Comparison of ENCODE assay signal across 9 cellular contexts in the genomic region with DNA sequence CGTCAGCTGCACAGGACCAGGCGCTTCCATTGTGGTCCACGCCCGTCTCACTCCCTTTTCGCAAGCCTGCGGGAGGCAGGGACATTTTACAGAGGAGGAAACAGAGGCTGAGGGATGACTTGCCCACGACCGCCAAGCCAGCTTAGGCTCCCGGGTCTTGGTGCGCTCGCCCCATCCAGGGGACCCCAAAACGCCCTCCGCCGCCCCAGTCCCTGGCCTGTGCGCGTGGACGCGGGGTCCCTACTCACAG. TPM values are rescaled to one million over a fixed set of nuclear protein-coding genes. Genes with fewer than 3 reads are reported as not detected.
DNase-seq lines count a peak whose midpoint lies in the region; ATAC-seq, FAIRE-seq and TF ChIP-seq lines count a peak whose summit lies in the region.
"Had no signal": no experiment of that assay in that cellular context is flagged by ENCODE, and none has a peak within 500 bp of the region (broad histone marks: within the 10 kb centered on the region; RNA-seq: fewer than 3 reads in every experiment).

No MANE protein-coding gene starts in this region.

- H3K27ac Mint-ChIP-seq in CD4-positive, alpha-beta T cell: no peak overlapping the region

- H3K4me3 Mint-ChIP-seq in CD4-positive, alpha-beta T cell: peak overlapping the region; percentile 81

- H3K79me2 ChIP-seq in SU-DHL-6 (ENCODE audit: insufficient read depth, low read length): no peaks in the 10 kb centered on the region

- H3K9me3 Mint-ChIP-seq in CD4-positive, alpha-beta T cell: no peaks in the 10 kb centered on the region

- TF ChIP-seq EP300 in esophagus muscularis mucosa (IDR thresholded peaks at IDR 0.05): no peak

- peak overlapping the region; percentile 76 for H3K4me2 ChIP-seq in SU-DHL-6 (ENCODE audit: low read depth, low read length, poor library complexity, severe bottlenecking)

- H3K36me3 ChIP-seq in SU-DHL-6 (ENCODE audit: low read length): no peaks in the 10 kb centered on the region
- no peaks in the 10 kb centered on the region for H3K36me3 ChIP-seq in esophagus muscularis mucosa
- H3K36me3 ChIP-seq in pancreas: no peaks in the 10 kb centered on the region

- no peak for ATAC-seq in CD4-positive, alpha-beta T cell (ENCODE audit: poor library complexity)
- ATAC-seq in pancreas (no peak), GM18498 (IDR thresholded peaks at IDR 0.05; ENCODE audit: unreplicated experiment) (no peak)

- H3K9ac ChIP-seq in SU-DHL-6 (ENCODE audit: low read length): no peak overlapping the region

- H3K27ac ChIP-seq in CD4-positive, alpha-beta T cell (ENCODE audit: low read depth, low read length): no peak overlapping the region
- H3K27ac ChIP-seq in SU-DHL-6 (ENCODE audit: low read depth, low read length) (no peak overlapping the region), esophagus muscularis mucosa (replicated peaks in 1 of 4) (no peak overlapping the region), pancreas (no peak overlapping the region)

- peaks cover 21% of the 10 kb centered on the region for H3K4me1 Mint-ChIP-seq in CD4-positive, alpha-beta T cell (ENCODE audit: low read depth)

- no peaks in the 10 kb centered on the region for H3K9me2 ChIP-seq in SU-DHL-6 (replicated peaks; ENCODE audit: insufficient read depth, low read length)

- no peak overlapping the region for H3K4me3 ChIP-seq in SU-DHL-6 (ENCODE audit: insufficient read depth, low read length, poor library complexity, severe bottlenecking)
- H3K4me3 ChIP-seq in esophagus muscularis mucosa: peak overlapping the region; percentile 62 to 68 (median 65)
- H3K4me3 ChIP-seq in pancreas: peak overlapping the region; percentile 45 to 78 (median 64)

- H3K27me3 ChIP-seq in CD4-positive, alpha-beta T cell (ENCODE audit: control insufficient read depth, insufficient read depth, low read length): peaks cover 69% of the 10 kb centered on the region
- no peaks in the 10 kb centered on the region for H3K27me3 ChIP-seq in SU-DHL-6 (ENCODE audit: low read length)
- H3K27me3 ChIP-seq in esophagus muscularis mucosa: peaks cover 0 to 36% (median 0%) of the 10 kb centered on the region in 4 donors
- H3K27me3 ChIP-seq in pancreas: no peaks in the 10 kb centered on the region

- CTCF ChIA-PET in CD4-positive, alpha-beta T cell (lab: Charles Lee): no interaction called here

- DNase-seq in CD4-positive, alpha-beta T cell: no peak
- DNase-seq in esophagus muscularis mucosa (ENCODE audit: extremely low spot score) (no peak), pancreas (no peak), OCI-M1 (lab: John Stamatoyannopoulos, UW) (no peak), NAMALWA (ENCODE audit: low spot score) (no peak)
- no peak for DNase-seq in activated CD4-positive, alpha-beta T cell treated with anti-CD3 and anti-CD28 coated beads, Interleukin-2, amount 50 U/mL, for 4 hours
- DNase-seq: NCI-H187 treated with DMSO at 0.1 percent for 48 hours had no signal

- H3K27me3 Mint-ChIP-seq in CD4-positive, alpha-beta T cell: peaks cover 43% of the 10 kb centered on the region

- H3F3A ChIP-seq in SU-DHL-6 (ENCODE audit: insufficient read depth): no peaks in the 10 kb centered on the region

- no peaks in the 10 kb centered on the region for H3K9me3 ChIP-seq in CD4-positive, alpha-beta T cell (ENCODE audit: control insufficient read depth, low read length)
- H3K9me3 ChIP-seq in SU-DHL-6 (ENCODE audit: insufficient read depth, low read length) (no peaks in the 10 kb centered on the region), esophagus muscularis mucosa (no peaks in the 10 kb centered on the region), pancreas (no peaks in the 10 kb centered on the region)

- no peak for TF ChIP-seq POLR2A in esophagus muscularis mucosa (IDR thresholded peaks at IDR 0.05; ENCODE audit: low read depth)

- POLR2A ChIA-PET in CD4-positive, alpha-beta T cell (lab: Charles Lee): no interaction called here

- no peak overlapping the region for H2AFZ ChIP-seq in SU-DHL-6 (ENCODE audit: low read depth, low read length, severe bottlenecking)

- 10% methylated on average over 2 of the region's 18 CpGs for WGBS in esophagus muscularis mucosa
- 23 to 42% methylated on average over 18 of the region's 18 CpGs for WGBS in pancreas, 2 donors

- no peaks in the 10 kb centered on the region for H3K36me3 Mint-ChIP-seq in CD4-positive, alpha-beta T cell (ENCODE audit: low read depth)

- intact Hi-C loops in CD4-positive, alpha-beta T cell (cut with DNase I, micrococcal nuclease): loop anchor here (2.0 to 10.0 kb wide), 6 partner anchors 176 to 476 kb away; partner anchors contain the start of genes EMSY (in 1 of the 2), GVQW3 (in 1 of the 2) and THAP12 (in 1 of the 2)
- intact Hi-C loops in esophagus muscularis mucosa (cut with DNase I): loop anchor here (10.0 kb wide), 1 partner anchor 239 kb away; the partner anchor contains the start of gene EMSY
- intact Hi-C loops in pancreas (cut with DNase I): loop anchor here in 1 of 3 donors (10.0 kb wide), 2 partner anchors 109 to 309 kb away; no protein-coding TSS in a partner anchor

- peaks cover 39 to 56% (median 54%) of the 10 kb centered on the region in 4 donors for H3K4me1 ChIP-seq in esophagus muscularis mucosa
- H3K4me1 ChIP-seq in pancreas: no peaks in the 10 kb centered on the region

- FAIRE-seq in pancreas (lab: Jason Lieb, UNC): no peak

- H4K20me1 ChIP-seq in SU-DHL-6 (ENCODE audit: low read depth, low read length): no peaks in the 10 kb centered on the region

- TF ChIP-seq CTCF in CD4-positive, alpha-beta T cell (IDR thresholded peaks at IDR 0.05): no peak
- TF ChIP-seq CTCF in SU-DHL-6 (IDR thresholded peaks at IDR 0.05; ENCODE audit: insufficient read depth, low read length, poor library complexity, severe bottlenecking) (no peak), esophagus muscularis mucosa (IDR thresholded peaks at IDR 0.05) (no peak), pancreas (IDR thresholded peaks at IDR 0.05) (no peak)

RNA-seq across cellular contexts. Expression of gene WNT11, which starts 0.3 kb away (rescaled TPM):
- total RNA-seq in CD4-positive, alpha-beta T cell: 1 to 10 TPM in 1 of 2 experiments, under 1 TPM in 1; 0.30 to 1.2 TPM
- total RNA-seq in esophagus muscularis mucosa: 10 to 100 TPM in 2 of 4 donors, 1 to 10 TPM in 2; 3.7 to 11.0 (median 7.7) TPM
- 1 to 10 TPM; 2.6 to 9.3 (median 6.2) TPM for total RNA-seq in pancreas
- 10 to 100 TPM in 1 of 2 donors, 1 to 10 TPM in 1; 5.4 to 30.5 TPM for polyA plus RNA-seq in pancreas
